ENCODE assay signal across 11 cellular contexts in the genomic region with DNA sequence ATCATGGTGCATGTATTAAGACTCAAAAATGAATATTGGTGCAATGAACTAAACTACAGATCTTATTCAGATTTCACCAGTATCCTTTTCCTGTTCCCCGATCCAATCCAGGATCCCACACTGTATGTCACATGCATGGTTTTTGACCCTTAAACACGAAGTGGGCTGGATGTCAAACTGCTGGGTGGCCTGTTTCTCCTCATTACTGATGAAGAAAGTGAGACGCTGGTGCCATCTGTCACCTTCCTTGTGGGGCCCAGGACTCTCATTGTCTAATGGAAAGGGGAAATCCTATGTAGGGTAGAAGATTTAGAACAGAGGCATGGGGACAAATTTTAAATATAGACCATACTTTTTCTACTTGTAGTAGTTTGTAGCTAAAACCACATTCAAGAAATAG. TPM values are rescaled to one million over a fixed set of nuclear protein-coding genes. Genes with fewer than 3 reads are reported as not detected.
DNase-seq lines count a peak whose midpoint lies in the region; TF ChIP-seq lines count a peak whose summit lies in the region.
"Had no signal": no experiment of that assay in that cellular context is flagged by ENCODE, and none has a peak within 500 bp of the region (broad histone marks: within the 10 kb centered on the region; RNA-seq: fewer than 3 reads in every experiment).

No MANE protein-coding gene starts in this region.

- peak; percentile 68 to 90 for DNase-seq in NCI-H524 (lab: John Stamatoyannopoulos, UW)
- no peak for DNase-seq in NCI-H524 treated with DMSO at 0.1 percent for 48 hours (lab: John Stamatoyannopoulos, UW)
- DNase-seq in NCI-H69 (lab: John Stamatoyannopoulos, UW) = peak; percentile 14
- DNase-seq in glutamatergic neuron = no peak
- DNase-seq in osteocyte (ENCODE audit: extremely low spot score, unreplicated experiment) = no peak
- no peak for DNase-seq in activated T-cell treated with anti-CD3 and anti-CD28 coated beads, Interleukin-2, amount 50 U/mL, for 1 hour
- DNase-seq in iPS-NIHi11 (ENCODE audit: low spot score) = no peak
- DNase-seq: Calu3; CD8-positive, alpha-beta T cell; GM23248 had no signal

- no peak for TF ChIP-seq CTCF in glutamatergic neuron (IDR thresholded peaks at IDR 0.05; ENCODE audit: partially characterized antibody, unreplicated experiment)
- TF ChIP-seq CTCF in osteocyte (IDR thresholded peaks at IDR 0.05) = no peak

- H3K4me1 Mint-ChIP-seq in glutamatergic neuron (ENCODE audit: low read depth, unreplicated experiment) (peaks cover 50% of the 10 kb centered on the region), osteocyte (ENCODE audit: unreplicated experiment) (peaks cover 35% of the 10 kb centered on the region)
- H3K4me1 Mint-ChIP-seq: B cell had no signal

- H3K27ac Mint-ChIP-seq in glutamatergic neuron (ENCODE audit: unreplicated experiment) = peak overlapping the region; percentile 86
- H3K27ac Mint-ChIP-seq in osteocyte (ENCODE audit: unreplicated experiment) = peak overlapping the region; percentile 11
- H3K27ac Mint-ChIP-seq: B cell; CD8-positive, alpha-beta T cell had no signal

- peaks cover 7% of the 10 kb centered on the region for H3K36me3 Mint-ChIP-seq in glutamatergic neuron (ENCODE audit: unreplicated experiment)
- H3K36me3 Mint-ChIP-seq in osteocyte (ENCODE audit: unreplicated experiment) = peaks cover 7% of the 10 kb centered on the region

- H3K9me3 Mint-ChIP-seq in glutamatergic neuron (ENCODE audit: unreplicated experiment) (peaks cover 20% of the 10 kb centered on the region), osteocyte (ENCODE audit: unreplicated experiment) (peaks cover 5% of the 10 kb centered on the region)

- H3K4me3 Mint-ChIP-seq in glutamatergic neuron (ENCODE audit: unreplicated experiment) (no peak overlapping the region), osteocyte (ENCODE audit: unreplicated experiment) (no peak overlapping the region)
- H3K4me3 Mint-ChIP-seq: B cell; CD8-positive, alpha-beta T cell had no signal

- H3K27me3 Mint-ChIP-seq in glutamatergic neuron (ENCODE audit: unreplicated experiment) (peaks cover 8% of the 10 kb centered on the region), osteocyte (ENCODE audit: unreplicated experiment) (no peaks in the 10 kb centered on the region)

RNA-seq across cellular contexts. Expression of a gene that starts 56.2 kb away (rescaled TPM):
- 9.1 TPM for total RNA-seq in glutamatergic neuron (ENCODE audit: unreplicated experiment)
- 15.6 and 16.0 TPM in 2 replicates for total RNA-seq in osteocyte

Comparison
In these comparisons a context has a peak if more than half of its experiments do, and no peak if none do; other contexts are left out.
1. DNase-seq: peak in NCI-H524 (2 of 2) and NCI-H69 (single experiment); none in NCI-H524 treated with DMSO at 0.1 percent for 48 hours (single experiment), glutamatergic neuron (single experiment), osteocyte (single experiment), activated T-cell treated with anti-CD3 and anti-CD28 coated beads, Interleukin-2, amount 50 U/mL, for 1 hour (single experiment) and iPS-NIHi11 (single experiment).